38 cellular contexts compared by ENCODE assay signal in the genomic region with DNA sequence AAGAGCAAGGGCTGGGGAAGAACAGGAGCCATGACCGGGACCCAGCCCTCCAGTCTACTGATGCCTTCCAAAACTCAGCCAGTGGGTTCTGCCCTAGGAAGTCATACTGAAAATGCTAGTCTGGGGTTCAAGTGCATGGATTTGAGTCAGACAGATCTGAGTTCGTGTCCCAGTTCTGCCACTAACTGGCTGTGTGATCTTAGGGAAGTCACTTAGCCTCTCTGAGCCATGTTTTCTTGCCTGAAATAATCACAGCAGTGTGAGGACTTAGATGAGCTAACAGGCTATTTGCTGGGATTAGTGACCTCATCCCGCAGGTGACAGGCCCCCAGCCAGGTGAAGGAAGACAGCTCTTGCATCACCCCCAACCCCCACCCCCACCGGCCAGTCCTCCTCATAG. TPM values are rescaled to one million over a fixed set of nuclear protein-coding genes. Genes with fewer than 3 reads are reported as not detected.
"Had no signal": no experiment of that assay in that cellular context is flagged by ENCODE, and none has a peak within 500 bp of the region (broad histone marks: within the 10 kb centered on the region; RNA-seq: fewer than 3 reads in every experiment).

No MANE protein-coding gene starts in this region.

- ATAC-seq: activated CD8-positive, alpha-beta memory T cell treated with anti-CD3 and anti-CD28 coated beads, Interleukin-2, amount 10 ng/mL, durations not matched to agents 7 days and 5 days; activated T-helper 17 cell treated with anti-CD3 and anti-CD28 coated beads, Interleukin-2, amount 50 U/mL, for 72 hours; PC-3 had no signal

- H3K4me2 ChIP-seq: KMS-11 had no signal

- H3K4me1 Mint-ChIP-seq: activated T-helper 17 cell treated with anti-CD3 and anti-CD28 coated beads, Interleukin-2, amount 50 U/mL, for 72 hours had no signal

- H3K4me3 Mint-ChIP-seq: activated CD4-positive, alpha-beta memory T cell treated with anti-CD3 and anti-CD28 coated beads, Interleukin-2, amount 10 ng/mL, durations not matched to agents 7 days and 5 days; activated CD8-positive, alpha-beta memory T cell treated with anti-CD3 and anti-CD28 coated beads, Interleukin-2, amount 10 ng/mL, durations not matched to agents 7 days and 5 days; activated naive CD8-positive, alpha-beta T cell treated with anti-CD3 and anti-CD28 coated beads for 36 hours; activated T-helper 17 cell treated with anti-CD3 and anti-CD28 coated beads, Interleukin-2, amount 50 U/mL, for 72 hours had no signal

- H3K36me3 ChIP-seq: brain microvascular endothelial cell, Peyer's patch, SJCRH30, WERI-Rb-1 had no signal

- H3K27ac ChIP-seq: brain microvascular endothelial cell, KMS-11, Peyer's patch, SJCRH30, SK-N-MC, WERI-Rb-1 had no signal

- DNase-seq: activated CD4-positive, alpha-beta memory T cell treated with anti-CD3 and anti-CD28 coated beads, Interleukin-2, amount 10 ng/mL, durations not matched to agents 7 days and 5 days; activated CD4-positive, alpha-beta T cell treated with anti-CD3 and anti-CD28 coated beads for 1 hour; activated CD4-positive, alpha-beta T cell treated with anti-CD3 and anti-CD28 coated beads for 48 hours; activated CD4-positive, CD25-positive, alpha-beta regulatory T cell; activated CD8-positive, alpha-beta memory T cell treated with anti-CD3 and anti-CD28 coated beads for 24 hours; activated CD8-positive, alpha-beta memory T cell treated with anti-CD3 and anti-CD28 coated beads, Interleukin-2, amount 10 ng/mL, durations not matched to agents 7 days and 5 days; activated CD8-positive, alpha-beta memory T cell treated with anti-CD3 and anti-CD28 coated beads, Interleukin-2, amount 50 U/mL, for 48 hours; activated effector memory CD4-positive, alpha-beta T cell treated with anti-CD3 and anti-CD28 coated beads, Interleukin-2, amount 50 U/mL, for 16 hours; activated naive CD4-positive, alpha-beta T cell; activated naive CD4-positive, alpha-beta T cell treated with anti-CD3 and anti-CD28 coated beads, Interleukin-2, amount 50 U/mL, for 16 hours; activated naive CD8-positive, alpha-beta T cell treated with anti-CD3 and anti-CD28 coated beads for 36 hours; activated T-cell treated with anti-CD3 and anti-CD28 coated beads, Interleukin-2, amount 50 U/mL, for 48 hours; amniotic stem cell; aorta; brain microvascular endothelial cell; central memory CD4-positive, alpha-beta T cell; MM.1S; MV-4-11; NCI-H1092; NCI-H1436 treated with DMSO at 0.1 percent for 48 hours; NCI-H1694 treated with DMSO at 0.1 percent for 48 hours; NCI-H2029; NCI-H510A; NCI-H526; NCI-H748 treated with DMSO at 0.1 percent for 48 hours; NK-92 treated with Interleukin-12 subunit alpha and Interleukin-12 subunit beta, amount 100 ng/mL, for 24 hours; PC-3; Peyer's patch; RPMI8226; SJCRH30; T1000; WERI-Rb-1 had no signal

- H3K27ac Mint-ChIP-seq: activated CD4-positive, alpha-beta memory T cell treated with anti-CD3 and anti-CD28 coated beads, Interleukin-2, amount 10 ng/mL, durations not matched to agents 7 days and 5 days; activated CD8-positive, alpha-beta memory T cell treated with anti-CD3 and anti-CD28 coated beads, Interleukin-2, amount 10 ng/mL, durations not matched to agents 7 days and 5 days; activated naive CD8-positive, alpha-beta T cell treated with anti-CD3 and anti-CD28 coated beads for 36 hours; activated T-helper 17 cell treated with anti-CD3 and anti-CD28 coated beads, Interleukin-2, amount 50 U/mL, for 72 hours had no signal

- H3K36me3 Mint-ChIP-seq: activated CD8-positive, alpha-beta memory T cell treated with anti-CD3 and anti-CD28 coated beads, Interleukin-2, amount 10 ng/mL, durations not matched to agents 7 days and 5 days; activated naive CD8-positive, alpha-beta T cell treated with anti-CD3 and anti-CD28 coated beads for 36 hours had no signal

- H3K9me3 Mint-ChIP-seq: activated CD4-positive, alpha-beta memory T cell treated with anti-CD3 and anti-CD28 coated beads, Interleukin-2, amount 10 ng/mL, durations not matched to agents 7 days and 5 days; activated naive CD8-positive, alpha-beta T cell treated with anti-CD3 and anti-CD28 coated beads for 36 hours; activated T-helper 17 cell treated with anti-CD3 and anti-CD28 coated beads, Interleukin-2, amount 50 U/mL, for 72 hours had no signal

- H3K9me3 ChIP-seq: Peyer's patch, SJCRH30 had no signal

- H3K4me3 ChIP-seq: Peyer's patch, SJCRH30, SK-N-MC had no signal

RNA-seq across cellular contexts. Expression of gene GRIN2C, which starts 4.4 kb away (rescaled TPM):
- total RNA-seq: activated naive CD8-positive, alpha-beta T cell treated with anti-CD3 and anti-CD28 coated beads for 36 hours; SJCRH30 had no signal

RNA-seq across cellular contexts. Expression of gene FADS6, which starts 38.1 kb away (rescaled TPM):
- total RNA-seq: activated CD4-positive, alpha-beta memory T cell treated with anti-CD3 and anti-CD28 coated beads, Interleukin-2, amount 10 ng/mL, durations not matched to agents 7 days and 5 days; activated CD8-positive, alpha-beta memory T cell treated with anti-CD3 and anti-CD28 coated beads, Interleukin-2, amount 10 ng/mL, durations not matched to agents 7 days and 5 days; activated naive CD8-positive, alpha-beta T cell treated with anti-CD3 and anti-CD28 coated beads for 36 hours; activated T-helper 17 cell treated with anti-CD3 and anti-CD28 coated beads, Interleukin-2, amount 50 U/mL, for 72 hours; aorta; LHCN-M2; PC-3; SJCRH30; T-helper 1 cell treated with Interleukin-12 subunit alpha and Interleukin-12 subunit beta and Interleukin-4 antibody, amounts not matched to agents 30 ng/mL and 1 ng/mL, for 36 hours; T-helper 2 cell treated with Interferon-gamma antibody and Interleukin-4, amounts not matched to agents 100 ng/mL and 5 ng/mL, for 36 hours had no signal
